Comparison of ENCODE assay signal across 15 cellular contexts in genomic region chr11:70128435-70128906, GRCh38. TPM values are rescaled to one million over a fixed set of nuclear protein-coding genes. Genes with fewer than 3 reads are reported as not detected.
DNase-seq lines count a peak whose midpoint lies in the region; FAIRE-seq and TF ChIP-seq lines count a peak whose summit lies in the region.
"Had no signal": no experiment of that assay in that cellular context is flagged by ENCODE, and none has a peak within 500 bp of the region (broad histone marks: within the 10 kb centered on the region; RNA-seq: fewer than 3 reads in every experiment).

No MANE protein-coding gene starts in this region.

- H3K9ac ChIP-seq in HUES64 (ENCODE audit: low read depth, low read length) (0 out of 2 replicates have a peak overlapping the region, but pooled peaks have one; percentile 10), astrocyte (ENCODE audit: low read length) (no peak overlapping the region), liver (ENCODE audit: low read depth in 1 of 2, low read length in 2 of 2) (no peak overlapping the region), MM.1S (ENCODE audit: low read length) (no peak overlapping the region)

- no peaks in the 10 kb centered on the region for H3K9me2 ChIP-seq in MM.1S (replicated peaks; ENCODE audit: insufficient read depth, low read length)

- H3K9me3 ChIP-seq in HUES64 (ENCODE audit: insufficient read depth, low read depth, low read length) = no peaks in the 10 kb centered on the region
- no peaks in the 10 kb centered on the region for H3K9me3 ChIP-seq in astrocyte (ENCODE audit: insufficient read depth, low read depth, low read length)
- no peaks in the 10 kb centered on the region for H3K9me3 ChIP-seq in liver (ENCODE audit: control insufficient read depth in 4 of 4, low read length in 3 of 4)
- no peaks in the 10 kb centered on the region for H3K9me3 ChIP-seq in MM.1S (replicated peaks; ENCODE audit: insufficient read depth, low read length)
- H3K9me3 ChIP-seq in BE2C = no peaks in the 10 kb centered on the region
- H3K9me3 ChIP-seq: lower lobe of right lung had no signal

- 8% methylated on average over 14 of the region's 14 CpGs for WGBS in HUES64
- 47% methylated on average over 14 of the region's 14 CpGs for WGBS in liver

- TF ChIP-seq CTCF in astrocyte (IDR thresholded peaks at IDR 0.05; ENCODE audit: insufficient read depth, low read depth, low read length) = no peak
- TF ChIP-seq CTCF in liver (IDR thresholded peaks at IDR 0.05; ENCODE audit: low read depth, low read length, missing input control) = peak; percentile 30
- TF ChIP-seq CTCF in MM.1S (IDR thresholded peaks at IDR 0.05; ENCODE audit: low read length) = no peak
- TF ChIP-seq CTCF in BE2C (IDR thresholded peaks at IDR 0.05; ENCODE audit: low read depth, low read length) = no peak

- H3K36me3 Mint-ChIP-seq in astrocyte (ENCODE audit: low read depth, unreplicated experiment) = no peaks in the 10 kb centered on the region

- H3F3A ChIP-seq in MM.1S (ENCODE audit: insufficient read depth, low read length) = no peaks in the 10 kb centered on the region

- H3K27ac ChIP-seq in HUES64 (ENCODE audit: low read depth, low read length) (peak overlapping the region; percentile 81; the same call in 1 of the 2 replicates), astrocyte (ENCODE audit: low read depth, low read length) (peak overlapping the region; percentile 63), liver (ENCODE audit: low read depth in 1 of 2, low read length in 2 of 2) (peak overlapping the region; percentile 72 to 79), MM.1S (ENCODE audit: low read length) (no peak overlapping the region)
- H3K27ac ChIP-seq: lower lobe of right lung had no signal

- H4K20me1 ChIP-seq in astrocyte (ENCODE audit: insufficient read depth, low read length) (no peaks in the 10 kb centered on the region), MM.1S (ENCODE audit: insufficient read depth, low read length) (no peaks in the 10 kb centered on the region)

- no peak overlapping the region for H3K4me3 Mint-ChIP-seq in astrocyte (ENCODE audit: unreplicated experiment)
- H3K4me3 Mint-ChIP-seq: CD4-positive, alpha-beta T cell had no signal

- H3K36me3 ChIP-seq in HUES64 (ENCODE audit: insufficient read depth, low read length) = no peaks in the 10 kb centered on the region
- H3K36me3 ChIP-seq in astrocyte (ENCODE audit: insufficient read depth, low read length) = no peaks in the 10 kb centered on the region
- peaks cover 0 to 28% (median 12%) of the 10 kb centered on the region in 4 donors for H3K36me3 ChIP-seq in liver (ENCODE audit: control insufficient read depth in 4 of 4, insufficient read depth in 3 of 4, low read depth in 1 of 4, low read length in 3 of 4)
- no peaks in the 10 kb centered on the region for H3K36me3 ChIP-seq in MM.1S (replicated peaks; ENCODE audit: insufficient read depth, low read length)
- no peaks in the 10 kb centered on the region for H3K36me3 ChIP-seq in BE2C
- H3K36me3 ChIP-seq: lower lobe of right lung had no signal

- H3K27me3 ChIP-seq in HUES64 (ENCODE audit: insufficient read depth, low read length) = no peaks in the 10 kb centered on the region
- no peaks in the 10 kb centered on the region for H3K27me3 ChIP-seq in astrocyte (ENCODE audit: insufficient read depth, low read length)
- H3K27me3 ChIP-seq in liver (ENCODE audit: control insufficient read depth in 4 of 4, insufficient read depth in 4 of 4, low read length in 3 of 4) = no peaks in the 10 kb centered on the region
- peaks cover 93% of the 10 kb centered on the region for H3K27me3 ChIP-seq in MM.1S (replicated peaks; ENCODE audit: insufficient read depth, low read length)
- H3K27me3 ChIP-seq in BE2C = no peaks in the 10 kb centered on the region

- H3K27me3 Mint-ChIP-seq in astrocyte (ENCODE audit: low read depth, unreplicated experiment) = peaks cover 43% of the 10 kb centered on the region
- H3K27me3 Mint-ChIP-seq: CD4-positive, alpha-beta T cell had no signal

- H3K9me3 Mint-ChIP-seq in astrocyte (ENCODE audit: unreplicated experiment) = peaks cover 3% of the 10 kb centered on the region
- H3K9me3 Mint-ChIP-seq: CD4-positive, alpha-beta T cell had no signal

- DNase-seq in AG08396 (ENCODE audit: low spot score) (peak; percentile 60), astrocyte (ENCODE audit: low read depth) (no peak), T-helper 2 cell (no peak), NCI-H2107 (lab: John Stamatoyannopoulos, UW) (no peak), MM.1S (no peak), BE2C (no peak)
- DNase-seq: CD4-positive, alpha-beta T cell; central memory CD4-positive, alpha-beta T cell; lower lobe of right lung; NK-92 treated with Interleukin-12 subunit alpha and Interleukin-12 subunit beta, amount 100 ng/mL, for 24 hours had no signal

- peak overlapping the region; percentile 41 for H2AFZ ChIP-seq in astrocyte (ENCODE audit: low read depth, low read length)
- H2AFZ ChIP-seq in MM.1S (ENCODE audit: low read length) = no peak overlapping the region

- H3K4me3 ChIP-seq in HUES64 (ENCODE audit: low read length) (no peak overlapping the region), astrocyte (ENCODE audit: insufficient read depth, low read depth, low read length) (no peak overlapping the region), liver (ENCODE audit: low read depth in 1 of 3, low read length in 3 of 3) (no peak overlapping the region), MM.1S (ENCODE audit: low read length) (no peak overlapping the region), BE2C (ENCODE audit: low read depth, low read length) (no peak overlapping the region)
- H3K4me3 ChIP-seq: lower lobe of right lung had no signal

- no peak overlapping the region for H3K27ac Mint-ChIP-seq in astrocyte (ENCODE audit: unreplicated experiment)
- H3K27ac Mint-ChIP-seq: CD4-positive, alpha-beta T cell had no signal

- peaks cover 7% of the 10 kb centered on the region for H3K4me1 Mint-ChIP-seq in astrocyte (ENCODE audit: low read depth, unreplicated experiment)

- H3K79me2 ChIP-seq in astrocyte (ENCODE audit: insufficient read depth, low read length) (no peaks in the 10 kb centered on the region), MM.1S (ENCODE audit: low read length) (no peaks in the 10 kb centered on the region)

- H3K4me1 ChIP-seq in HUES64 (ENCODE audit: insufficient read depth, low read length) (peaks cover 18% of the 10 kb centered on the region), astrocyte (ENCODE audit: insufficient read depth, low read length) (peaks cover 18% of the 10 kb centered on the region), liver (ENCODE audit: control insufficient read depth in 4 of 4, insufficient read depth in 4 of 4, low read length in 3 of 4) (peaks cover 3 to 25% (median 22%) of the 10 kb centered on the region in 4 donors), MM.1S (ENCODE audit: low read length) (no peaks in the 10 kb centered on the region), BE2C (no peaks in the 10 kb centered on the region)
- H3K4me1 ChIP-seq: lower lobe of right lung had no signal

- FAIRE-seq in astrocyte (lab: Jason Lieb, UNC) = no peak
- FAIRE-seq: GM12891 had no signal

- peak; percentile 70 to 75 for TF ChIP-seq RAD21 in liver (IDR thresholded peaks at IDR 0.05)

- H3K4me2 ChIP-seq in astrocyte (ENCODE audit: low read length) (peak overlapping the region; percentile 63), MM.1S (ENCODE audit: low read depth, low read length) (no peak overlapping the region)

TF ChIP-seq in liver, 16 proteins besides CTCF, POLR2A, EP300 and RAD21 (continues in another document):
- peak; percentile 60 for TF ChIP-seq YY1 (IDR thresholded peaks at IDR 0.05)
- peak in 1 of 2 donors; percentile 69 for TF ChIP-seq EGR1 (IDR thresholded peaks at IDR 0.05; ENCODE audit: low read depth in 2 of 2)
- TF ChIP-seq MAX (IDR thresholded peaks at IDR 0.05) = no peak
- no peak for TF ChIP-seq REST (IDR thresholded peaks at IDR 0.05)
- peak in 1 of 2 donors; percentile 80 for TF ChIP-seq RXRA (IDR thresholded peaks at IDR 0.05)
- peak in 1 of 2 donors; percentile 79 for TF ChIP-seq JUND (IDR thresholded peaks at IDR 0.05)
- no peak for TF ChIP-seq SP1 (IDR thresholded peaks at IDR 0.05)
- TF ChIP-seq FOXA2 (IDR thresholded peaks at IDR 0.05) = peak; percentile 64
- TF ChIP-seq NR2F2 (IDR thresholded peaks at IDR 0.05) = no peak
- TF ChIP-seq FOXA1 (IDR thresholded peaks at IDR 0.05) = no peak
- TF ChIP-seq ATF3 (IDR thresholded peaks at IDR 0.05) = no peak
- TF ChIP-seq TAF1 (conservative IDR thresholded peaks at IDR 0.05) = no peak

RNA-seq across cellular contexts. Expression of gene ANO1, which starts 50.4 kb away (rescaled TPM):
- 2.9 TPM for polyA plus RNA-seq in HUES64 (2013, experiment 1 of 2)
- 3.8 TPM for polyA plus RNA-seq in HUES64 (2013, experiment 2 of 2)
- 0.10 and 0.14 TPM in 2 replicates for total RNA-seq in astrocyte
- 10 to 100 TPM in 1 of 2 donors, 1 to 10 TPM in 1; 7.8 to 64.8 TPM for total RNA-seq in liver
- 10 to 100 TPM; 26.8 to 37.7 TPM for polyA plus RNA-seq in liver
- polyA plus RNA-seq in BE2C (2012; ENCODE audit: insufficient read depth, insufficient read length, low read depth) = not detected
- total RNA-seq: CD4-positive, alpha-beta T cell; fibroblast of villous mesenchyme; T-helper 2 cell treated with Interferon-gamma antibody and Interleukin-4, amounts not matched to agents 100 ng/mL and 5 ng/mL, for 36 hours had no signal
